ENCODE assay signal across 12 cellular contexts in the genomic region with DNA sequence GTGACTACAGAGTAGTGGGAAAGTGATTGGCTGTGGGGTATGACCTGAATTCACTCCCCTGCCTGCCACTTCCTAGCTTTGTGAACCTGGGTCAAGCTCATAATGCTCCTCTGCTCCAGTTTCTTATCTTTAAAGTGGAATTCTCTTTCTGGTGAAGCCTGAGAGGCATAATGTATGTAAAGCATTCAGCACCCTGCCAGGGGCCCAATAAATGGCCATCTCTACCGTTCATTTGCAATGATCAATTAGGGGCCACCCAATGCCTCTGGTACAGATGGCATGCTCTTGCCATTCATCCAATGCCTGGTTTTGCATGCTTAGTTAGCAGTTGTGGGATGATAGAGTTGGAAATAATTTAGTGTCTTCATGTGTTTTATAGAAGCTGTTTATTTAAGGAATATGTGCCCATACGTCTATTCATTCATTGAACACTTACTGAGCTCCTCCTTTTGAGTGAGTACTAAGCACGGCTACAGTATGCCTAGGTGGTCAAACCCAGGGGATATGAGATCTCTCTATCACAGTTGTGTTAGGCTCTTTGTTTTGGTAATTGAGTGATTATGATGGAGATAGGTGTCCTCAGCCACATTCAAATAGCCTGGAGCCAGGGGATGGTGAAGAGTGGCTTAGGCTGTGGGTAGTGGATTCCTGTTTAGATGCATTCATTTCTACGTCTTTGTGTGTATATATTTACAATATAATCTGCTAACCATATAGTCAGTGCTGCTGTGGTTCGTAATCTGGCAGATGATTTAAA. TPM values are rescaled to one million over a fixed set of nuclear protein-coding genes. Genes with fewer than 3 reads are reported as not detected.
DNase-seq lines count a peak whose midpoint lies in the region; ATAC-seq, FAIRE-seq and TF ChIP-seq lines count a peak whose summit lies in the region.
"Had no signal": no experiment of that assay in that cellular context is flagged by ENCODE, and none has a peak within 500 bp of the region (broad histone marks: within the 10 kb centered on the region; RNA-seq: fewer than 3 reads in every experiment).

No MANE protein-coding gene starts in this region.

- H3K9me3 ChIP-seq in esophagus muscularis mucosa (no peaks in the 10 kb centered on the region), uterus (no peaks in the 10 kb centered on the region)

- DNase-seq in Right ventricle myocardium superior (no peak), cardiac septum (ENCODE audit: low spot score) (no peak), esophagus muscularis mucosa (ENCODE audit: extremely low spot score) (no peak), mesothelial cell of epicardium (ENCODE audit: low spot score in 2 of 2, unreplicated experiment in 2 of 2) (no peak), uterus (no peak), frontal cortex (ENCODE audit: low spot score in 2 of 2) (no peak)
- DNase-seq: ACHN, DND-41, NCI-H2171 treated with DMSO at 0.1 percent for 48 hours had no signal

- H3K27me3 ChIP-seq in esophagus muscularis mucosa, result no peaks in the 10 kb centered on the region
- no peaks in the 10 kb centered on the region for H3K27me3 ChIP-seq in uterus

- ATAC-seq in Right ventricle myocardium superior (ENCODE audit: poor library complexity) (peak; percentile 2), HG02938 (IDR thresholded peaks at IDR 0.05; ENCODE audit: unreplicated experiment) (no peak), HG03469 (IDR thresholded peaks at IDR 0.05; ENCODE audit: unreplicated experiment) (no peak)
- ATAC-seq: activated CD4-positive, CD25-positive, alpha-beta regulatory T cell treated with anti-CD3 and anti-CD28 coated beads, Interleukin-2, amount 50 U/mL, for 24 hours had no signal

- H3K4me1 ChIP-seq in esophagus muscularis mucosa, result peaks cover 62 to 94% (median 88%) of the 10 kb centered on the region in 4 donors
- H3K4me1 ChIP-seq in uterus, result no peaks in the 10 kb centered on the region

- intact Hi-C loops in Right ventricle myocardium superior (cut with DNase I), result no loop called here
- intact Hi-C loops in cardiac septum (cut with DNase I), result loop anchor here (5.0 kb wide), 1 partner anchor 44 kb away; no protein-coding TSS in a partner anchor
- intact Hi-C loops in esophagus muscularis mucosa (cut with DNase I), result no loop called here
- intact Hi-C loops in uterus (cut with DNase I; ENCODE audit: low total_unique reads), result no loop called here

- 60% methylated on average over 5 of the region's 5 CpGs for WGBS in esophagus muscularis mucosa

- H3K36me3 ChIP-seq in esophagus muscularis mucosa (no peaks in the 10 kb centered on the region), uterus (no peaks in the 10 kb centered on the region)

- peaks cover 5% of the 10 kb centered on the region for H3K9me3 Mint-ChIP-seq in mesothelial cell of epicardium

- no peak for TF ChIP-seq CTCF in esophagus muscularis mucosa (IDR thresholded peaks at IDR 0.05)
- TF ChIP-seq CTCF in mesothelial cell of epicardium (IDR thresholded peaks at IDR 0.05; ENCODE audit: unreplicated experiment), result no peak
- no peak for TF ChIP-seq CTCF in uterus (IDR thresholded peaks at IDR 0.05)

- peaks cover 24% of the 10 kb centered on the region for H3K4me1 Mint-ChIP-seq in mesothelial cell of epicardium

- H3K36me3 Mint-ChIP-seq in mesothelial cell of epicardium, result peaks cover 6% of the 10 kb centered on the region

- H3K27ac ChIP-seq in esophagus muscularis mucosa (replicated peaks in 1 of 4), result peak overlapping the region; percentile 54 to 83 (median 74)
- peak overlapping the region; percentile 66 for H3K27ac ChIP-seq in uterus

- no peak for FAIRE-seq in frontal cortex (lab: Jason Lieb, UNC)

- no peak overlapping the region for H3K4me3 ChIP-seq in esophagus muscularis mucosa
- no peak overlapping the region for H3K4me3 ChIP-seq in uterus

- no peak for TF ChIP-seq EP300 in esophagus muscularis mucosa (IDR thresholded peaks at IDR 0.05)

- H3K27ac Mint-ChIP-seq in mesothelial cell of epicardium, result peak overlapping the region; percentile 48

- TF ChIP-seq POLR2A in esophagus muscularis mucosa (IDR thresholded peaks at IDR 0.05; ENCODE audit: low read depth), result no peak
- TF ChIP-seq POLR2A in uterus (IDR thresholded peaks at IDR 0.05), result no peak

- no peaks in the 10 kb centered on the region for H3K27me3 Mint-ChIP-seq in mesothelial cell of epicardium (ENCODE audit: low read depth)

- H3K4me3 Mint-ChIP-seq in mesothelial cell of epicardium, result no peak overlapping the region

RNA-seq across cellular contexts. Expression of a gene that starts 15.3 kb away (rescaled TPM):
- 21.2 TPM for total RNA-seq in Right ventricle myocardium superior
- 38.8 TPM for total RNA-seq in cardiac septum
- 10 to 100 TPM; 24.5 to 38.6 (median 34.6) TPM for total RNA-seq in esophagus muscularis mucosa
- 139 to 154 TPM (median 140 TPM) in 3 replicates for total RNA-seq in mesothelial cell of epicardium
- 100 to 1,000 TPM in 1 of 4 donors, 10 to 100 TPM in 3; 18.2 to 136 (median 60.1) TPM for total RNA-seq in uterus
- total RNA-seq in frontal cortex, result 108 TPM
